In the genomic region with DNA sequence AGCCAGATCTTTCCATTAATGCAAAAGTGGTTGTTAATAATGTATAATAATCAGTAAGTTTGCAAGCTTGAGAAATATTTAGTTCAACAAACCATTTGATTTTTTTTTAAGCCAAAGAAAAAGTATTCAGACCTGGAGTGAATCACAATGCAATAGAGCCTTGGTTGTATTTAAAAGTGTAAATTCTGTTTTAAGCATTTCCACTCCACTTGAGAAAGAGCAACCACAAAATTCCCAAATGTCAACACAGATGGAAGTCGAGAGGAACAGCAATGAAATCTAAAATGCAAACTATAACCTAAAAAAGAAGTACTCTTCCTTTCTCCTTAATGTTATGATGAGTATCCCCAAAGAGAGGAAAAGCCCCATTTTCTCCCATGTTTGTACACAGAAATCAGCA, we compare ENCODE assay signal across 1 cellular context.
TF ChIP-seq lines count a peak whose summit lies in the region.

No MANE protein-coding gene starts in this region.

TF ChIP-seq in IMR-90, 13 proteins besides CTCF, POLR2A, EP300 and RAD21 (continued from another document):
- no peak for TF ChIP-seq USF2 (IDR thresholded peaks at IDR 0.05; ENCODE audit: low read depth, low read length)
- TF ChIP-seq MXI1 (IDR thresholded peaks at IDR 0.05; ENCODE audit: borderline replicate concordance, low read depth, low read length): no peak
